Comparison of ENCODE assay signal across 1 cellular context in the genomic region with DNA sequence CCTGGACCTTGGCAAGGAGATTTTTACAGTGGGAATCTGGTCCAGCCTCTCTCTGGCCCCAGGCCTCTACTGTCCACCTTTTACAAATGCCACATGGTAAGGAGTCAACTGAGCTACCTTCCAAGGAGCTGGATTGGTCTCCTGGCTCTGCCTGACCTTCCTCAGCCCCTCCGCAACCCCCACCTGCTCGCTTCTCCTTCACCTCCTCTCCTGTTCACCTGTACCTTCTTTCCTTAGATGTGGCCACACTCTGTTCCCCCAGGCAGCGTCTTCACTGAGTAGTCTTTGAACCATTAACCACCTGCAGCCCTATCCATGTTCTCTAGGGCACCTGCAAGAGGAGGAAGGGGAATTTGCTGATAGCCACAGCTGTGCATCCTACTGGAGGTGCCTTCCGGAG.
TF ChIP-seq lines count a peak whose summit lies in the region.

No MANE protein-coding gene starts in this region.

TF ChIP-seq in K562, 482 proteins besides CTCF, POLR2A, EP300 and RAD21 (continued from another document):
- TF ChIP-seq, protein P1, sequence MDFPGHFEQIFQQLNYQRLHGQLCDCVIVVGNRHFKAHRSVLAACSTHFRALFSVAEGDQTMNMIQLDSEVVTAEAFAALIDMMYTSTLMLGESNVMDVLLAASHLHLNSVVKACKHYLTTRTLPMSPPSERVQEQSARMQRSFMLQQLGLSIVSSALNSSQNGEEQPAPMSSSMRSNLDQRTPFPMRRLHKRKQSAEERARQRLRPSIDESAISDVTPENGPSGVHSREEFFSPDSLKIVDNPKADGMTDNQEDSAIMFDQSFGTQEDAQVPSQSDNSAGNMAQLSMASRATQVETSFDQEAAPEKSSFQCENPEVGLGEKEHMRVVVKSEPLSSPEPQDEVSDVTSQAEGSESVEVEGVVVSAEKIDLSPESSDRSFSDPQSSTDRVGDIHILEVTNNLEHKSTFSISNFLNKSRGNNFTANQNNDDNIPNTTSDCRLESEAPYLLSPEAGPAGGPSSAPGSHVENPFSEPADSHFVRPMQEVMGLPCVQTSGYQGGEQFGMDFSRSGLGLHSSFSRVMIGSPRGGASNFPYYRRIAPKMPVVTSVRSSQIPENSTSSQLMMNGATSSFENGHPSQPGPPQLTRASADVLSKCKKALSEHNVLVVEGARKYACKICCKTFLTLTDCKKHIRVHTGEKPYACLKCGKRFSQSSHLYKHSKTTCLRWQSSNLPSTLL (IDR thresholded peaks at IDR 0.05): no peak
- TF ChIP-seq, protein P2, sequence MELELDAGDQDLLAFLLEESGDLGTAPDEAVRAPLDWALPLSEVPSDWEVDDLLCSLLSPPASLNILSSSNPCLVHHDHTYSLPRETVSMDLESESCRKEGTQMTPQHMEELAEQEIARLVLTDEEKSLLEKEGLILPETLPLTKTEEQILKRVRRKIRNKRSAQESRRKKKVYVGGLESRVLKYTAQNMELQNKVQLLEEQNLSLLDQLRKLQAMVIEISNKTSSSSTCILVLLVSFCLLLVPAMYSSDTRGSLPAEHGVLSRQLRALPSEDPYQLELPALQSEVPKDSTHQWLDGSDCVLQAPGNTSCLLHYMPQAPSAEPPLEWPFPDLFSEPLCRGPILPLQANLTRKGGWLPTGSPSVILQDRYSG (tag; conservative IDR thresholded peaks at IDR 0.05; ENCODE audit: low read depth): no peak
- TF ChIP-seq, protein P3, sequence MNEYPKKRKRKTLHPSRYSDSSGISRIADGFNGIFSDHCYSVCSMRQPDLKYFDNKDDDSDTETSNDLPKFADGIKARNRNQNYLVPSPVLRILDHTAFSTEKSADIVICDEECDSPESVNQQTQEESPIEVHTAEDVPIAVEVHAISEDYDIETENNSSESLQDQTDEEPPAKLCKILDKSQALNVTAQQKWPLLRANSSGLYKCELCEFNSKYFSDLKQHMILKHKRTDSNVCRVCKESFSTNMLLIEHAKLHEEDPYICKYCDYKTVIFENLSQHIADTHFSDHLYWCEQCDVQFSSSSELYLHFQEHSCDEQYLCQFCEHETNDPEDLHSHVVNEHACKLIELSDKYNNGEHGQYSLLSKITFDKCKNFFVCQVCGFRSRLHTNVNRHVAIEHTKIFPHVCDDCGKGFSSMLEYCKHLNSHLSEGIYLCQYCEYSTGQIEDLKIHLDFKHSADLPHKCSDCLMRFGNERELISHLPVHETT (CRISPR knock-in tag; conservative IDR thresholded peaks at IDR 0.05 in 1 of 2, IDR thresholded peaks at IDR 0.05 in 1 of 2): no peak
- TF ChIP-seq, protein P4, sequence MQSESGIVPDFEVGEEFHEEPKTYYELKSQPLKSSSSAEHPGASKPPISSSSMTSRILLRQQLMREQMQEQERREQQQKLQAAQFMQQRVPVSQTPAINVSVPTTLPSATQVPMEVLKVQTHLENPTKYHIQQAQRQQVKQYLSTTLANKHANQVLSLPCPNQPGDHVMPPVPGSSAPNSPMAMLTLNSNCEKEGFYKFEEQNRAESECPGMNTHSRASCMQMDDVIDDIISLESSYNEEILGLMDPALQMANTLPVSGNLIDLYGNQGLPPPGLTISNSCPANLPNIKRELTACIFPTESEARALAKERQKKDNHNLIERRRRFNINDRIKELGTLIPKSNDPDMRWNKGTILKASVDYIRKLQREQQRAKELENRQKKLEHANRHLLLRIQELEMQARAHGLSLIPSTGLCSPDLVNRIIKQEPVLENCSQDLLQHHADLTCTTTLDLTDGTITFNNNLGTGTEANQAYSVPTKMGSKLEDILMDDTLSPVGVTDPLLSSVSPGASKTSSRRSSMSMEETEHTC (IDR thresholded peaks at IDR 0.05): no peak
- TF ChIP-seq ILF3 (IDR thresholded peaks at IDR 0.05; ENCODE audit: borderline replicate concordance): no peak
- TF ChIP-seq XRCC5 (IDR thresholded peaks at IDR 0.05; ENCODE audit: low read depth, low read length): no peak
